Comparison of ENCODE assay signal across 1 cellular context in the genomic region with DNA sequence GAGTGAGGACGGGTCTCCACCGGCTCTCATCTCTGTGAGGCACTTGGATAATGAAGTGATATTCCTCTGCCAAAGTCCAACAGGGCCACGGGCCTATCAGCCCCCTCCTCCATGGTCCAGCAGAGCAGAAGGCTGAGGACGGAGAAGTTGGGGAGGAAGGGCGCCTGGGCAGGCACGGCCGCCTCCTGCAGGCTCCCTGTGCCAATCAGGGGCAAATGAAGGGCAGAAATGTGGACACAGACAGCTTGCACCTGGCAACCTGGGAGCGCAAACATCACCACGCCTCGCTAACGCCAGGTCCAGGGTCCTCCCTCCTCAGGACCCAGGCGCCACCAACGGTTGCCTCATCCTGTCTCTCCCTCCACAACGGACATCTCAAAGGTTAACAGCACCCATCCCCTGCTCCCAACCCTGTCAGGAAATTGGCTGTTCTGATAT.
TF ChIP-seq lines count a peak whose summit lies in the region.

No MANE protein-coding gene starts in this region.

TF ChIP-seq in HepG2, 621 proteins besides CTCF, POLR2A, EP300 and RAD21 (continued from another document and continues in another):
- TF ChIP-seq RARG (CRISPR knock-in tag; IDR thresholded peaks at IDR 0.05; ENCODE audit: low read depth) (no peak), NR2C2 (CRISPR knock-in tag; IDR thresholded peaks at IDR 0.05; ENCODE audit: borderline replicate concordance) (peak; percentile 49; the same call in 1 of the 2 replicates), HNF4A (CRISPR knock-in tag; IDR thresholded peaks at IDR 0.05) (peak; percentile 94), PHF21A (CRISPR knock-in tag; IDR thresholded peaks at IDR 0.05) (peak; percentile 72; the same call in 1 of the 2 replicates), ZNF263 (CRISPR knock-in tag; IDR thresholded peaks at IDR 0.05) (peak; percentile 78), TBX2 (CRISPR knock-in tag; IDR thresholded peaks at IDR 0.05; ENCODE audit: borderline replicate concordance) (peak; percentile 77; the same call in 1 of the 2 replicates), SALL1 (CRISPR knock-in tag; IDR thresholded peaks at IDR 0.05) (peak; percentile 77), SRSF4 (IDR thresholded peaks at IDR 0.05; ENCODE audit: low read depth, low read length, poor library complexity, severe bottlenecking) (no peak), RBM22 (optimal IDR thresholded peaks at IDR 0.05; ENCODE audit: low read length) (peak; percentile 58), ZSCAN30 (CRISPR knock-in tag; IDR thresholded peaks at IDR 0.05) (no peak), NCOR1 (IDR thresholded peaks at IDR 0.05; ENCODE audit: borderline replicate concordance, low read length) (peak; percentile 79; the same call in 1 of the 2 replicates), SAP130 (CRISPR knock-in tag; IDR thresholded peaks at IDR 0.05; ENCODE audit: low read depth) (peak; percentile 74), KAT8 (CRISPR knock-in tag; IDR thresholded peaks at IDR 0.05) (peak; percentile 22; the same call in 1 of the 2 replicates), RFX1 (IDR thresholded peaks at IDR 0.05) (peak; percentile 33; the same call in 1 of the 2 replicates), SOX13 (IDR thresholded peaks at IDR 0.05) (no peak), SOX13 (CRISPR knock-in tag; conservative IDR thresholded peaks at IDR 0.05 in 1 of 2, IDR thresholded peaks at IDR 0.05 in 1 of 2) (peak in 1 of 2 experiments; percentile 38; a peak in 1 of 4 replicates), ZNF788 (CRISPR knock-in tag; IDR thresholded peaks at IDR 0.05; ENCODE audit: borderline replicate concordance) (peak; percentile 50; the same call in 1 of the 2 replicates), KMT2A (CRISPR knock-in tag; IDR thresholded peaks at IDR 0.05) (peak; percentile 67; the same call in 1 of the 2 replicates), ZNF616 (CRISPR knock-in tag; IDR thresholded peaks at IDR 0.05; ENCODE audit: low read depth) (0 out of 2 replicates have a peak, but pooled peaks have one; percentile 41), CEBPG (CRISPR knock-in tag; IDR thresholded peaks at IDR 0.05) (peak; percentile 94), HDAC2 (CRISPR knock-in tag; IDR thresholded peaks at IDR 0.05) (peak; percentile 80), RXRA (CRISPR knock-in tag; IDR thresholded peaks at IDR 0.05) (peak; percentile 88), ZNF567 (CRISPR knock-in tag; IDR thresholded peaks at IDR 0.05; ENCODE audit: borderline replicate concordance) (0 out of 2 replicates have a peak, but pooled peaks have one; percentile 47), FOXM1 (CRISPR knock-in tag; IDR thresholded peaks at IDR 0.05) (no peak), PPARG (CRISPR knock-in tag; conservative IDR thresholded peaks at IDR 0.05) (0 out of 2 replicates have a peak, but pooled peaks have one; percentile 27), FOXP1 (IDR thresholded peaks at IDR 0.05) (no peak), FOXP1 (CRISPR knock-in tag; IDR thresholded peaks at IDR 0.05) (peak; percentile 30; the same call in 1 of the 2 replicates)
- TF ChIP-seq, protein P1, sequence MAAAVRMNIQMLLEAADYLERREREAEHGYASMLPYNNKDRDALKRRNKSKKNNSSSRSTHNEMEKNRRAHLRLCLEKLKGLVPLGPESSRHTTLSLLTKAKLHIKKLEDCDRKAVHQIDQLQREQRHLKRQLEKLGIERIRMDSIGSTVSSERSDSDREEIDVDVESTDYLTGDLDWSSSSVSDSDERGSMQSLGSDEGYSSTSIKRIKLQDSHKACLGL (CRISPR knock-in tag; IDR thresholded peaks at IDR 0.05) = peak; percentile 32; the same call in 1 of the 2 replicates
- TF ChIP-seq, protein P2, sequence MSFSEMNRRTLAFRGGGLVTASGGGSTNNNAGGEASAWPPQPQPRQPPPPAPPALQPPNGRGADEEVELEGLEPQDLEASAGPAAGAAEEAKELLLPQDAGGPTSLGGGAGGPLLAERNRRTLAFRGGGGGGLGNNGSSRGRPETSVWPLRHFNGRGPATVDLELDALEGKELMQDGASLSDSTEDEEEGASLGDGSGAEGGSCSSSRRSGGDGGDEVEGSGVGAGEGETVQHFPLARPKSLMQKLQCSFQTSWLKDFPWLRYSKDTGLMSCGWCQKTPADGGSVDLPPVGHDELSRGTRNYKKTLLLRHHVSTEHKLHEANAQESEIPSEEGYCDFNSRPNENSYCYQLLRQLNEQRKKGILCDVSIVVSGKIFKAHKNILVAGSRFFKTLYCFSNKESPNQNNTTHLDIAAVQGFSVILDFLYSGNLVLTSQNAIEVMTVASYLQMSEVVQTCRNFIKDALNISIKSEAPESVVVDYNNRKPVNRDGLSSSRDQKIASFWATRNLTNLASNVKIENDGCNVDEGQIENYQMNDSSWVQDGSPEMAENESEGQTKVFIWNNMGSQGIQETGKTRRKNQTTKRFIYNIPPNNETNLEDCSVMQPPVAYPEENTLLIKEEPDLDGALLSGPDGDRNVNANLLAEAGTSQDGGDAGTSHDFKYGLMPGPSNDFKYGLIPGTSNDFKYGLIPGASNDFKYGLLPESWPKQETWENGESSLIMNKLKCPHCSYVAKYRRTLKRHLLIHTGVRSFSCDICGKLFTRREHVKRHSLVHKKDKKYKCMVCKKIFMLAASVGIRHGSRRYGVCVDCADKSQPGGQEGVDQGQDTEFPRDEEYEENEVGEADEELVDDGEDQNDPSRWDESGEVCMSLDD (CRISPR knock-in tag; IDR thresholded peaks at IDR 0.05; ENCODE audit: borderline replicate concordance) = peak; percentile 44; the same call in 1 of the 2 replicates
- TF ChIP-seq, protein P3, sequence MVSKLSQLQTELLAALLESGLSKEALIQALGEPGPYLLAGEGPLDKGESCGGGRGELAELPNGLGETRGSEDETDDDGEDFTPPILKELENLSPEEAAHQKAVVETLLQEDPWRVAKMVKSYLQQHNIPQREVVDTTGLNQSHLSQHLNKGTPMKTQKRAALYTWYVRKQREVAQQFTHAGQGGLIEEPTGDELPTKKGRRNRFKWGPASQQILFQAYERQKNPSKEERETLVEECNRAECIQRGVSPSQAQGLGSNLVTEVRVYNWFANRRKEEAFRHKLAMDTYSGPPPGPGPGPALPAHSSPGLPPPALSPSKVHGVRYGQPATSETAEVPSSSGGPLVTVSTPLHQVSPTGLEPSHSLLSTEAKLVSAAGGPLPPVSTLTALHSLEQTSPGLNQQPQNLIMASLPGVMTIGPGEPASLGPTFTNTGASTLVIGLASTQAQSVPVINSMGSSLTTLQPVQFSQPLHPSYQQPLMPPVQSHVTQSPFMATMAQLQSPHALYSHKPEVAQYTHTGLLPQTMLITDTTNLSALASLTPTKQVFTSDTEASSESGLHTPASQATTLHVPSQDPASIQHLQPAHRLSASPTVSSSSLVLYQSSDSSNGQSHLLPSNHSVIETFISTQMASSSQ (IDR thresholded peaks at IDR 0.05; ENCODE audit: low read depth) = 0 out of 2 replicates have a peak, but pooled peaks have one; percentile 47
- TF ChIP-seq, protein P3 (CRISPR knock-in tag; IDR thresholded peaks at IDR 0.05; ENCODE audit: borderline replicate concordance) = peak; percentile 89
- TF ChIP-seq, protein P4, sequence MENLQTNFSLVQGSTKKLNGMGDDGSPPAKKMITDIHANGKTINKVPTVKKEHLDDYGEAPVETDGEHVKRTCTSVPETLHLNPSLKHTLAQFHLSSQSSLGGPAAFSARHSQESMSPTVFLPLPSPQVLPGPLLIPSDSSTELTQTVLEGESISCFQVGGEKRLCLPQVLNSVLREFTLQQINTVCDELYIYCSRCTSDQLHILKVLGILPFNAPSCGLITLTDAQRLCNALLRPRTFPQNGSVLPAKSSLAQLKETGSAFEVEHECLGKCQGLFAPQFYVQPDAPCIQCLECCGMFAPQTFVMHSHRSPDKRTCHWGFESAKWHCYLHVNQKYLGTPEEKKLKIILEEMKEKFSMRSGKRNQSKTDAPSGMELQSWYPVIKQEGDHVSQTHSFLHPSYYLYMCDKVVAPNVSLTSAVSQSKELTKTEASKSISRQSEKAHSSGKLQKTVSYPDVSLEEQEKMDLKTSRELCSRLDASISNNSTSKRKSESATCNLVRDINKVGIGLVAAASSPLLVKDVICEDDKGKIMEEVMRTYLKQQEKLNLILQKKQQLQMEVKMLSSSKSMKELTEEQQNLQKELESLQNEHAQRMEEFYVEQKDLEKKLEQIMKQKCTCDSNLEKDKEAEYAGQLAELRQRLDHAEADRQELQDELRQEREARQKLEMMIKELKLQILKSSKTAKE (CRISPR knock-in tag; IDR thresholded peaks at IDR 0.05; ENCODE audit: borderline replicate concordance) = peak; percentile 84
- TF ChIP-seq, protein P5, sequence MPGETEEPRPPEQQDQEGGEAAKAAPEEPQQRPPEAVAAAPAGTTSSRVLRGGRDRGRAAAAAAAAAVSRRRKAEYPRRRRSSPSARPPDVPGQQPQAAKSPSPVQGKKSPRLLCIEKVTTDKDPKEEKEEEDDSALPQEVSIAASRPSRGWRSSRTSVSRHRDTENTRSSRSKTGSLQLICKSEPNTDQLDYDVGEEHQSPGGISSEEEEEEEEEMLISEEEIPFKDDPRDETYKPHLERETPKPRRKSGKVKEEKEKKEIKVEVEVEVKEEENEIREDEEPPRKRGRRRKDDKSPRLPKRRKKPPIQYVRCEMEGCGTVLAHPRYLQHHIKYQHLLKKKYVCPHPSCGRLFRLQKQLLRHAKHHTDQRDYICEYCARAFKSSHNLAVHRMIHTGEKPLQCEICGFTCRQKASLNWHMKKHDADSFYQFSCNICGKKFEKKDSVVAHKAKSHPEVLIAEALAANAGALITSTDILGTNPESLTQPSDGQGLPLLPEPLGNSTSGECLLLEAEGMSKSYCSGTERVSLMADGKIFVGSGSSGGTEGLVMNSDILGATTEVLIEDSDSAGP (CRISPR knock-in tag; IDR thresholded peaks at IDR 0.05; ENCODE audit: borderline replicate concordance) = peak; percentile 63
- TF ChIP-seq, protein P6, sequence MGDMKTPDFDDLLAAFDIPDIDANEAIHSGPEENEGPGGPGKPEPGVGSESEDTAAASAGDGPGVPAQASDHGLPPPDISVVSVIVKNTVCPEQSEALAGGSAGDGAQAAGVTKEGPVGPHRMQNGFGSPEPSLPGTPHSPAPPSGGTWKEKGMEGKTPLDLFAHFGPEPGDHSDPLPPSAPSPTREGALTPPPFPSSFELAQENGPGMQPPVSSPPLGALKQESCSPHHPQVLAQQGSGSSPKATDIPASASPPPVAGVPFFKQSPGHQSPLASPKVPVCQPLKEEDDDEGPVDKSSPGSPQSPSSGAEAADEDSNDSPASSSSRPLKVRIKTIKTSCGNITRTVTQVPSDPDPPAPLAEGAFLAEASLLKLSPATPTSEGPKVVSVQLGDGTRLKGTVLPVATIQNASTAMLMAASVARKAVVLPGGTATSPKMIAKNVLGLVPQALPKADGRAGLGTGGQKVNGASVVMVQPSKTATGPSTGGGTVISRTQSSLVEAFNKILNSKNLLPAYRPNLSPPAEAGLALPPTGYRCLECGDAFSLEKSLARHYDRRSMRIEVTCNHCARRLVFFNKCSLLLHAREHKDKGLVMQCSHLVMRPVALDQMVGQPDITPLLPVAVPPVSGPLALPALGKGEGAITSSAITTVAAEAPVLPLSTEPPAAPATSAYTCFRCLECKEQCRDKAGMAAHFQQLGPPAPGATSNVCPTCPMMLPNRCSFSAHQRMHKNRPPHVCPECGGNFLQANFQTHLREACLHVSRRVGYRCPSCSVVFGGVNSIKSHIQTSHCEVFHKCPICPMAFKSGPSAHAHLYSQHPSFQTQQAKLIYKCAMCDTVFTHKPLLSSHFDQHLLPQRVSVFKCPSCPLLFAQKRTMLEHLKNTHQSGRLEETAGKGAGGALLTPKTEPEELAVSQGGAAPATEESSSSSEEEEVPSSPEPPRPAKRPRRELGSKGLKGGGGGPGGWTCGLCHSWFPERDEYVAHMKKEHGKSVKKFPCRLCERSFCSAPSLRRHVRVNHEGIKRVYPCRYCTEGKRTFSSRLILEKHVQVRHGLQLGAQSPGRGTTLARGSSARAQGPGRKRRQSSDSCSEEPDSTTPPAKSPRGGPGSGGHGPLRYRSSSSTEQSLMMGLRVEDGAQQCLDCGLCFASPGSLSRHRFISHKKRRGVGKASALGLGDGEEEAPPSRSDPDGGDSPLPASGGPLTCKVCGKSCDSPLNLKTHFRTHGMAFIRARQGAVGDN (CRISPR knock-in tag; IDR thresholded peaks at IDR 0.05) = peak; percentile 91
- TF ChIP-seq, protein P7, sequence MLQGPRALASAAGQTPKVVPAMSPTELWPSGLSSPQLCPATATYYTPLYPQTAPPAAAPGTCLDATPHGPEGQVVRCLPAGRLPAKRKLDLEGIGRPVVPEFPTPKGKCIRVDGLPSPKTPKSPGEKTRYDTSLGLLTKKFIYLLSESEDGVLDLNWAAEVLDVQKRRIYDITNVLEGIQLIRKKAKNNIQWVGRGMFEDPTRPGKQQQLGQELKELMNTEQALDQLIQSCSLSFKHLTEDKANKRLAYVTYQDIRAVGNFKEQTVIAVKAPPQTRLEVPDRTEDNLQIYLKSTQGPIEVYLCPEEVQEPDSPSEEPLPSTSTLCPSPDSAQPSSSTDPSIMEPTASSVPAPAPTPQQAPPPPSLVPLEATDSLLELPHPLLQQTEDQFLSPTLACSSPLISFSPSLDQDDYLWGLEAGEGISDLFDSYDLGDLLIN (CRISPR knock-in tag; IDR thresholded peaks at IDR 0.05; ENCODE audit: borderline replicate concordance) = no peak
- TF ChIP-seq, protein P8, sequence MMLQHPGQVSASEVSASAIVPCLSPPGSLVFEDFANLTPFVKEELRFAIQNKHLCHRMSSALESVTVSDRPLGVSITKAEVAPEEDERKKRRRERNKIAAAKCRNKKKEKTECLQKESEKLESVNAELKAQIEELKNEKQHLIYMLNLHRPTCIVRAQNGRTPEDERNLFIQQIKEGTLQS (CRISPR knock-in tag; IDR thresholded peaks at IDR 0.05) = peak; percentile 74; the same call in 1 of the 2 replicates
- TF ChIP-seq, protein P9, sequence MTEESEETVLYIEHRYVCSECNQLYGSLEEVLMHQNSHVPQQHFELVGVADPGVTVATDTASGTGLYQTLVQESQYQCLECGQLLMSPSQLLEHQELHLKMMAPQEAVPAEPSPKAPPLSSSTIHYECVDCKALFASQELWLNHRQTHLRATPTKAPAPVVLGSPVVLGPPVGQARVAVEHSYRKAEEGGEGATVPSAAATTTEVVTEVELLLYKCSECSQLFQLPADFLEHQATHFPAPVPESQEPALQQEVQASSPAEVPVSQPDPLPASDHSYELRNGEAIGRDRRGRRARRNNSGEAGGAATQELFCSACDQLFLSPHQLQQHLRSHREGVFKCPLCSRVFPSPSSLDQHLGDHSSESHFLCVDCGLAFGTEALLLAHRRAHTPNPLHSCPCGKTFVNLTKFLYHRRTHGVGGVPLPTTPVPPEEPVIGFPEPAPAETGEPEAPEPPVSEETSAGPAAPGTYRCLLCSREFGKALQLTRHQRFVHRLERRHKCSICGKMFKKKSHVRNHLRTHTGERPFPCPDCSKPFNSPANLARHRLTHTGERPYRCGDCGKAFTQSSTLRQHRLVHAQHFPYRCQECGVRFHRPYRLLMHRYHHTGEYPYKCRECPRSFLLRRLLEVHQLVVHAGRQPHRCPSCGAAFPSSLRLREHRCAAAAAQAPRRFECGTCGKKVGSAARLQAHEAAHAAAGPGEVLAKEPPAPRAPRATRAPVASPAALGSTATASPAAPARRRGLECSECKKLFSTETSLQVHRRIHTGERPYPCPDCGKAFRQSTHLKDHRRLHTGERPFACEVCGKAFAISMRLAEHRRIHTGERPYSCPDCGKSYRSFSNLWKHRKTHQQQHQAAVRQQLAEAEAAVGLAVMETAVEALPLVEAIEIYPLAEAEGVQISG (CRISPR knock-in tag; IDR thresholded peaks at IDR 0.05) = peak; percentile 55
